ENCODE assay signal across 39 cellular contexts in genomic region chr19:15758379-15758778, GRCh38. TPM values are rescaled to one million over a fixed set of nuclear protein-coding genes. Genes with fewer than 3 reads are reported as not detected.
"Had no signal": no experiment of that assay in that cellular context is flagged by ENCODE, and none has a peak within 500 bp of the region (broad histone marks: within the 10 kb centered on the region; RNA-seq: fewer than 3 reads in every experiment).

No MANE protein-coding gene starts in this region.

- H3K4me3 ChIP-seq: adrenal gland, body of pancreas, esophagus squamous epithelium, gastroesophageal sphincter had no signal

- H3K4me1 ChIP-seq: adrenal gland, body of pancreas, esophagus squamous epithelium, gastroesophageal sphincter had no signal

- FAIRE-seq: colon, endometrium, endothelial cell of umbilical vein had no signal

- ATAC-seq: activated CD4-positive, alpha-beta T cell treated with anti-CD3 and anti-CD28 coated beads for 36 hours; activated CD8-positive, alpha-beta memory T cell treated with anti-CD3 and anti-CD28 coated beads, Interleukin-2, amount 10 ng/mL, durations not matched to agents 7 days and 5 days; activated CD8-positive, alpha-beta T cell treated with anti-CD3 and anti-CD28 coated beads, Interleukin-2, amount 10 ng/mL, durations not matched to agents 7 days and 5 days; activated naive CD8-positive, alpha-beta T cell treated with anti-CD3 and anti-CD28 coated beads, Interleukin-2, amount 50 U/mL, for 24 hours; body of pancreas; gastroesophageal sphincter had no signal

- H3K36me3 ChIP-seq: adrenal gland, esophagus squamous epithelium, gastroesophageal sphincter had no signal

- DNase-seq: activated CD4-positive, alpha-beta memory T cell treated with anti-CD3 and anti-CD28 coated beads for 36 hours; activated CD4-positive, alpha-beta T cell treated with anti-CD3 and anti-CD28 coated beads for 36 hours; activated CD4-positive, alpha-beta T cell treated with anti-CD3 and anti-CD28 coated beads, Interleukin-2, amount 10 ng/mL, durations not matched to agents 24 days and 14 days; activated CD4-positive, CD25-positive, alpha-beta regulatory T cell; activated CD4-positive, CD25-positive, alpha-beta regulatory T cell treated with anti-CD3 and anti-CD28 coated beads, Interleukin-2, amount 50 U/mL, for 72 hours; activated CD8-positive, alpha-beta memory T cell treated with anti-CD3 and anti-CD28 coated beads, Interleukin-2, amount 10 ng/mL, durations not matched to agents 7 days and 5 days; activated CD8-positive, alpha-beta memory T cell treated with anti-CD3 and anti-CD28 coated beads, Interleukin-2, amount 50 U/mL, for 4 hours; activated CD8-positive, alpha-beta T cell treated with anti-CD3 and anti-CD28 coated beads, Interleukin-2, amount 10 ng/mL, durations not matched to agents 7 days and 5 days; activated effector memory CD4-positive, alpha-beta T cell treated with anti-CD3 and anti-CD28 coated beads, Interleukin-2, amount 50 U/mL, for 16 hours; activated naive CD4-positive, alpha-beta T cell treated with anti-CD3 and anti-CD28 coated beads for 36 hours; activated naive CD8-positive, alpha-beta T cell treated with anti-CD3 and anti-CD28 coated beads for 36 hours; activated naive CD8-positive, alpha-beta T cell treated with anti-CD3 and anti-CD28 coated beads, Interleukin-2, amount 50 U/mL, for 24 hours; activated T-cell treated with anti-CD3 and anti-CD28 coated beads, Interleukin-2, amount 50 U/mL, for 1 hour; activated T-cell treated with anti-CD3 and anti-CD28 coated beads, Interleukin-2, amount 50 U/mL, for 48 hours; adrenal gland; amygdala; aorta; body of pancreas; caudate nucleus; cortex of kidney; dermis blood vessel endothelial cell; effector CD4-positive, alpha-beta T cell; esophagus squamous epithelium; foreskin melanocyte; T-helper 2 cell had no signal

- H3K27ac ChIP-seq: adrenal gland, body of pancreas, epithelial cell of prostate, esophagus squamous epithelium, gastroesophageal sphincter had no signal

- H3K9me3 ChIP-seq: adrenal gland, body of pancreas, esophagus squamous epithelium had no signal

RNA-seq across cellular contexts. Expression of gene OR10H3, which starts 20.6 kb away (rescaled TPM):
- total RNA-seq: activated CD4-positive, alpha-beta memory T cell treated with anti-CD3 and anti-CD28 coated beads for 36 hours; activated CD4-positive, alpha-beta T cell treated with anti-CD3 and anti-CD28 coated beads for 36 hours; activated CD4-positive, alpha-beta T cell treated with anti-CD3 and anti-CD28 coated beads, Interleukin-2, amount 10 ng/mL, durations not matched to agents 24 days and 14 days; activated CD8-positive, alpha-beta memory T cell treated with anti-CD3 and anti-CD28 coated beads for 36 hours; activated CD8-positive, alpha-beta memory T cell treated with anti-CD3 and anti-CD28 coated beads, Interleukin-2, amount 10 ng/mL, durations not matched to agents 7 days and 5 days; activated CD8-positive, alpha-beta T cell treated with anti-CD3 and anti-CD28 coated beads, Interleukin-2, amount 10 ng/mL, durations not matched to agents 7 days and 5 days; activated naive CD4-positive, alpha-beta T cell treated with anti-CD3 and anti-CD28 coated beads for 36 hours; activated naive CD8-positive, alpha-beta T cell treated with anti-CD3 and anti-CD28 coated beads for 36 hours; activated T-helper 1 cell treated with anti-CD3 and anti-CD28 coated beads, Interleukin-12 subunit alpha, Interleukin-12 subunit beta, Interleukin-2, Interleukin-4 antibody, amounts not matched to agents 30 ng/mL and 10 ng/mL and 1 ng/mL, durations not matched to agents 14 hours and 24 hours and 36 hours; activated T-helper 2 cell treated with anti-CD3 and anti-CD28 coated beads, Interferon-gamma antibody, Interleukin-2, Interleukin-4, amounts not matched to agents 10 μg/mL and 5 μg/mL and 100 μg/mL, durations not matched to agents 14 hours and 24 hours and 36 hours; adrenal gland; aorta; body of pancreas; chondrocyte; dermis blood vessel endothelial cell; endothelial cell of umbilical vein; esophagus squamous epithelium; fibroblast of lung; fibroblast of villous mesenchyme; gastroesophageal sphincter; glomerular endothelial cell; T-helper 1 cell treated with Interleukin-12 subunit alpha and Interleukin-12 subunit beta and Interleukin-4 antibody, amounts not matched to agents 30 ng/mL and 1 ng/mL, for 36 hours had no signal
- polyA plus RNA-seq: adrenal gland, aorta, endothelial cell of umbilical vein, esophagus, fibroblast of lung had no signal

RNA-seq across cellular contexts. Expression of gene OR10H5, which starts 29.1 kb away (rescaled TPM):
- total RNA-seq: activated CD4-positive, alpha-beta memory T cell treated with anti-CD3 and anti-CD28 coated beads for 36 hours; activated CD4-positive, alpha-beta T cell treated with anti-CD3 and anti-CD28 coated beads for 36 hours; activated CD4-positive, alpha-beta T cell treated with anti-CD3 and anti-CD28 coated beads, Interleukin-2, amount 10 ng/mL, durations not matched to agents 24 days and 14 days; activated CD8-positive, alpha-beta memory T cell treated with anti-CD3 and anti-CD28 coated beads for 36 hours; activated CD8-positive, alpha-beta memory T cell treated with anti-CD3 and anti-CD28 coated beads, Interleukin-2, amount 10 ng/mL, durations not matched to agents 7 days and 5 days; activated CD8-positive, alpha-beta T cell treated with anti-CD3 and anti-CD28 coated beads, Interleukin-2, amount 10 ng/mL, durations not matched to agents 7 days and 5 days; activated naive CD4-positive, alpha-beta T cell treated with anti-CD3 and anti-CD28 coated beads for 36 hours; activated naive CD8-positive, alpha-beta T cell treated with anti-CD3 and anti-CD28 coated beads for 36 hours; activated T-helper 1 cell treated with anti-CD3 and anti-CD28 coated beads, Interleukin-12 subunit alpha, Interleukin-12 subunit beta, Interleukin-2, Interleukin-4 antibody, amounts not matched to agents 30 ng/mL and 10 ng/mL and 1 ng/mL, durations not matched to agents 14 hours and 24 hours and 36 hours; activated T-helper 2 cell treated with anti-CD3 and anti-CD28 coated beads, Interferon-gamma antibody, Interleukin-2, Interleukin-4, amounts not matched to agents 10 μg/mL and 5 μg/mL and 100 μg/mL, durations not matched to agents 14 hours and 24 hours and 36 hours; adrenal gland; aorta; body of pancreas; chondrocyte; dermis blood vessel endothelial cell; endothelial cell of umbilical vein; esophagus squamous epithelium; fibroblast of lung; fibroblast of villous mesenchyme; gastroesophageal sphincter; glomerular endothelial cell; T-helper 1 cell treated with Interleukin-12 subunit alpha and Interleukin-12 subunit beta and Interleukin-4 antibody, amounts not matched to agents 30 ng/mL and 1 ng/mL, for 36 hours had no signal
- polyA plus RNA-seq: adrenal gland, aorta, endothelial cell of umbilical vein, esophagus, fibroblast of lung had no signal

RNA-seq across cellular contexts. Expression of gene OR10H2, which starts 30.6 kb away (rescaled TPM):
- total RNA-seq: activated CD4-positive, alpha-beta memory T cell treated with anti-CD3 and anti-CD28 coated beads for 36 hours; activated CD4-positive, alpha-beta T cell treated with anti-CD3 and anti-CD28 coated beads for 36 hours; activated CD4-positive, alpha-beta T cell treated with anti-CD3 and anti-CD28 coated beads, Interleukin-2, amount 10 ng/mL, durations not matched to agents 24 days and 14 days; activated CD8-positive, alpha-beta memory T cell treated with anti-CD3 and anti-CD28 coated beads for 36 hours; activated CD8-positive, alpha-beta memory T cell treated with anti-CD3 and anti-CD28 coated beads, Interleukin-2, amount 10 ng/mL, durations not matched to agents 7 days and 5 days; activated CD8-positive, alpha-beta T cell treated with anti-CD3 and anti-CD28 coated beads, Interleukin-2, amount 10 ng/mL, durations not matched to agents 7 days and 5 days; activated naive CD4-positive, alpha-beta T cell treated with anti-CD3 and anti-CD28 coated beads for 36 hours; activated naive CD8-positive, alpha-beta T cell treated with anti-CD3 and anti-CD28 coated beads for 36 hours; activated T-helper 1 cell treated with anti-CD3 and anti-CD28 coated beads, Interleukin-12 subunit alpha, Interleukin-12 subunit beta, Interleukin-2, Interleukin-4 antibody, amounts not matched to agents 30 ng/mL and 10 ng/mL and 1 ng/mL, durations not matched to agents 14 hours and 24 hours and 36 hours; activated T-helper 2 cell treated with anti-CD3 and anti-CD28 coated beads, Interferon-gamma antibody, Interleukin-2, Interleukin-4, amounts not matched to agents 10 μg/mL and 5 μg/mL and 100 μg/mL, durations not matched to agents 14 hours and 24 hours and 36 hours; adrenal gland; aorta; body of pancreas; chondrocyte; dermis blood vessel endothelial cell; endothelial cell of umbilical vein; esophagus squamous epithelium; fibroblast of lung; fibroblast of villous mesenchyme; gastroesophageal sphincter; glomerular endothelial cell; T-helper 1 cell treated with Interleukin-12 subunit alpha and Interleukin-12 subunit beta and Interleukin-4 antibody, amounts not matched to agents 30 ng/mL and 1 ng/mL, for 36 hours had no signal
- polyA plus RNA-seq: adrenal gland, aorta, endothelial cell of umbilical vein, esophagus, fibroblast of lung had no signal

RNA-seq across cellular contexts. Expression of gene OR10H1, which starts 57.1 kb away (rescaled TPM):
- total RNA-seq: activated CD4-positive, alpha-beta memory T cell treated with anti-CD3 and anti-CD28 coated beads for 36 hours; activated CD4-positive, alpha-beta T cell treated with anti-CD3 and anti-CD28 coated beads for 36 hours; activated CD8-positive, alpha-beta memory T cell treated with anti-CD3 and anti-CD28 coated beads for 36 hours; activated CD8-positive, alpha-beta memory T cell treated with anti-CD3 and anti-CD28 coated beads, Interleukin-2, amount 10 ng/mL, durations not matched to agents 7 days and 5 days; activated CD8-positive, alpha-beta T cell treated with anti-CD3 and anti-CD28 coated beads, Interleukin-2, amount 10 ng/mL, durations not matched to agents 7 days and 5 days; activated naive CD4-positive, alpha-beta T cell treated with anti-CD3 and anti-CD28 coated beads for 36 hours; activated naive CD8-positive, alpha-beta T cell treated with anti-CD3 and anti-CD28 coated beads for 36 hours; activated T-helper 1 cell treated with anti-CD3 and anti-CD28 coated beads, Interleukin-12 subunit alpha, Interleukin-12 subunit beta, Interleukin-2, Interleukin-4 antibody, amounts not matched to agents 30 ng/mL and 10 ng/mL and 1 ng/mL, durations not matched to agents 14 hours and 24 hours and 36 hours; activated T-helper 2 cell treated with anti-CD3 and anti-CD28 coated beads, Interferon-gamma antibody, Interleukin-2, Interleukin-4, amounts not matched to agents 10 μg/mL and 5 μg/mL and 100 μg/mL, durations not matched to agents 14 hours and 24 hours and 36 hours; adrenal gland; body of pancreas; chondrocyte; dermis blood vessel endothelial cell; endothelial cell of umbilical vein; esophagus squamous epithelium; fibroblast of lung; fibroblast of villous mesenchyme; gastroesophageal sphincter; glomerular endothelial cell had no signal
- polyA plus RNA-seq: adrenal gland, aorta, endothelial cell of umbilical vein, fibroblast of lung had no signal
